Comparison of ENCODE assay signal across 9 cellular contexts in genomic region chrX:49162620-49163019, GRCh38. TPM values are rescaled to one million over a fixed set of nuclear protein-coding genes. Genes with fewer than 3 reads are reported as not detected.
DNase-seq lines count a peak whose midpoint lies in the region; ATAC-seq, FAIRE-seq and TF ChIP-seq lines count a peak whose summit lies in the region.
"Had no signal": no experiment of that assay in that cellular context is flagged by ENCODE, and none has a peak within 500 bp of the region (broad histone marks: within the 10 kb centered on the region; RNA-seq: fewer than 3 reads in every experiment).

TSS of gene MAGIX (plus strand) at chrX:49162758. CDS start at chrX:49162890, 132 bp downstream.

- H2AK5ac ChIP-seq in mesendoderm (ENCODE audit: low read length) = no peak within 1 kb of the TSS

- H2BK5ac ChIP-seq in mesendoderm (ENCODE audit: low read length) = no peak within 1 kb of the TSS

- H3K56ac ChIP-seq in mesendoderm (ENCODE audit: low read length) = peak within 1 kb of the TSS; percentile 42

- FAIRE-seq in D721Med (lab: Jason Lieb, UNC) = no peak

- no peaks in the 10 kb centered on the region for H3K79me2 ChIP-seq in mesendoderm (ENCODE audit: control insufficient read depth, insufficient read depth, low read length)

- H3K23ac ChIP-seq in mesendoderm (ENCODE audit: low read length) = no peak within 1 kb of the TSS

- H3K79me1 ChIP-seq in mesendoderm (ENCODE audit: low read length) = no peaks in the 10 kb centered on the region

- peak within 1 kb of the TSS; percentile 87 to 96 (median 93) for H3K27ac ChIP-seq in heart right ventricle
- no peak within 1 kb of the TSS for H3K27ac ChIP-seq in mesendoderm (ENCODE audit: low read depth, low read length)
- peak within 1 kb of the TSS; percentile 92 for H3K27ac ChIP-seq in urinary bladder (ENCODE audit: low read depth)

- no peaks in the 10 kb centered on the region for H3K9me3 ChIP-seq in heart right ventricle

- H4K8ac ChIP-seq in mesendoderm (ENCODE audit: low read depth, low read length) = no peak within 1 kb of the TSS

- intact Hi-C loops in heart right ventricle (cut with DNase I) = no loop called here
- intact Hi-C loops in Right ventricle myocardium inferior (cut with DNase I) = loop anchor here (2.0 kb wide), 1 partner anchor 72 kb away; the partner anchor contains the start of gene CCDC22

- ATAC-seq in heart right ventricle = no peak
- ATAC-seq in Right ventricle myocardium inferior = no peak
- no peak for ATAC-seq in GM18511 (IDR thresholded peaks at IDR 0.05; ENCODE audit: unreplicated experiment)
- ATAC-seq in GM21717 (IDR thresholded peaks at IDR 0.05; ENCODE audit: unreplicated experiment) = no peak

- H4K5ac ChIP-seq in mesendoderm (ENCODE audit: low read length) = no peak within 1 kb of the TSS

- no peak within 1 kb of the TSS for H3K4me2 ChIP-seq in mesendoderm (ENCODE audit: low read length)

- no peak within 1 kb of the TSS for H3K18ac ChIP-seq in mesendoderm (ENCODE audit: low read length)

- H3K4me1 ChIP-seq in heart right ventricle (peaks cover 0 to 23% (median 5%) of the 10 kb centered on the region in 9 donors), mesendoderm (ENCODE audit: control insufficient read depth, low read depth, low read length) (no peaks in the 10 kb centered on the region), urinary bladder (ENCODE audit: insufficient read depth) (peaks cover 2% of the 10 kb centered on the region)

- H3K36me3 ChIP-seq in heart right ventricle (no peaks in the 10 kb centered on the region), mesendoderm (ENCODE audit: control insufficient read depth, insufficient read depth, low read length) (no peaks in the 10 kb centered on the region), urinary bladder (ENCODE audit: insufficient read depth) (no peaks in the 10 kb centered on the region)

- H3K27me3 ChIP-seq in heart right ventricle = no peaks in the 10 kb centered on the region
- H3K27me3 ChIP-seq in mesendoderm (ENCODE audit: insufficient read depth, low read length, poor library complexity) = no peaks in the 10 kb centered on the region

- H3K9ac ChIP-seq in mesendoderm (ENCODE audit: low read length) = peak within 1 kb of the TSS; percentile 24

- WGBS in heart right ventricle, 2 donors = 64 to 74% methylated on average over 28 of the region's 28 CpGs
- no CpG with 5 or more reads among the region's 28 CpGs for WGBS in mesendoderm (ENCODE audit: extremely low coverage, insufficient coverage, low lambda C conversion rate)
- 44% methylated on average over 28 of the region's 28 CpGs for WGBS in urinary bladder

- no peak for DNase-seq in heart right ventricle
- DNase-seq in Right ventricle myocardium inferior (ENCODE audit: missing footprints) = no peak
- DNase-seq in cardiac fibroblast (ENCODE audit: low read depth in 2 of 2) = no peak
- DNase-seq in mesendoderm = no peak
- DNase-seq in D721Med (ENCODE audit: insufficient read length, low spot score) = no peak
- DNase-seq: SHP77 treated with DMSO at 0.1 percent for 48 hours had no signal

- no peak within 1 kb of the TSS for H3K4ac ChIP-seq in mesendoderm (ENCODE audit: low read depth, low read length)

- no peak within 1 kb of the TSS for H2BK15ac ChIP-seq in mesendoderm (replicated peaks; ENCODE audit: low read depth)

- H3K4me3 ChIP-seq in heart right ventricle (peak within 1 kb of the TSS in 9 of 10 donors; percentile 17 to 58 (median 51)), cardiac fibroblast (replicated peaks in 1 of 2; ENCODE audit: low read depth in 2 of 2, low read length in 2 of 2) (peak within 1 kb of the TSS; percentile 32 to 41), mesendoderm (ENCODE audit: low read length) (no peak within 1 kb of the TSS), urinary bladder (ENCODE audit: low read depth, low read length) (peak within 1 kb of the TSS; percentile 14)

- H2BK120ac ChIP-seq in mesendoderm (ENCODE audit: low read depth, low read length) = no peak within 1 kb of the TSS

- TF ChIP-seq CTCF in heart right ventricle (IDR thresholded peaks at IDR 0.05) (no peak), cardiac fibroblast (IDR thresholded peaks at IDR 0.05; ENCODE audit: low read depth, low read length) (no peak), D721Med (IDR thresholded peaks at IDR 0.05; ENCODE audit: insufficient read depth, missing control alignments) (no peak)

RNA-seq across cellular contexts. Expression of gene MAGIX, which starts in this region (rescaled TPM):
- total RNA-seq in heart right ventricle (1 to 10 TPM; 2.7 to 9.8 (median 4.0) TPM), Right ventricle myocardium inferior (4.3 TPM), urinary bladder (1.9 TPM)
- polyA plus RNA-seq in heart right ventricle (10 to 100 TPM in 1 of 2 donors, 1 to 10 TPM in 1; 5.4 to 13.5 TPM), urinary bladder (4.0 TPM)
- 0.29 TPM for polyA plus RNA-seq in mesendoderm (2013, experiment 1 of 2)
- 0.38 TPM for polyA plus RNA-seq in mesendoderm (2013, experiment 2 of 2)
